1 cellular context compared by ENCODE assay signal in the genomic region with DNA sequence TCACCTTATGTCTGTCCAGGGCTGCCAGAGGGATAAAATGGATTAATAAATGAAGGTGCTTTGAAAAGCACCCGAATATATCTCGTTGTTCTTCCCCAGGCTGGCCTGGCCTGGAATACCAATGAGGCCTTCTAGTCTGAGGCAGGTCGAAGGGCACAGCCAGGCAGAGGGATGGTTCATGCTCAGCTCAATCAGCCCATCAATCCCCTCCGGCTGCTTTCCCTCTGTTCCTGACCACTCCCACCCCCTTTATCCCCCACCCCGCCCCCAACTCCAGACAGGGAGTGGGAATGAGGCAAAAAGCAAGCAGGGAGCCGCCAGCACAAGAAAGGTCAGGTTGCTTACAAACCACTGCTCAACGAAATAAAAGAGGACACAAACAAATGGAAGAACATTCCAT.
TF ChIP-seq lines count a peak whose summit lies in the region.

No MANE protein-coding gene starts in this region.

TF ChIP-seq in GM23338, 12 proteins besides CTCF, POLR2A, EP300 and RAD21 (continued from another document):
- TF ChIP-seq, protein P1, sequence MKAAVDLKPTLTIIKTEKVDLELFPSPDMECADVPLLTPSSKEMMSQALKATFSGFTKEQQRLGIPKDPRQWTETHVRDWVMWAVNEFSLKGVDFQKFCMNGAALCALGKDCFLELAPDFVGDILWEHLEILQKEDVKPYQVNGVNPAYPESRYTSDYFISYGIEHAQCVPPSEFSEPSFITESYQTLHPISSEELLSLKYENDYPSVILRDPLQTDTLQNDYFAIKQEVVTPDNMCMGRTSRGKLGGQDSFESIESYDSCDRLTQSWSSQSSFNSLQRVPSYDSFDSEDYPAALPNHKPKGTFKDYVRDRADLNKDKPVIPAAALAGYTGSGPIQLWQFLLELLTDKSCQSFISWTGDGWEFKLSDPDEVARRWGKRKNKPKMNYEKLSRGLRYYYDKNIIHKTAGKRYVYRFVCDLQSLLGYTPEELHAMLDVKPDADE (IDR thresholded peaks at IDR 0.05), result no peak
- TF ChIP-seq STAT1 (IDR thresholded peaks at IDR 0.05; ENCODE audit: unreplicated experiment) (no peak), JUNB (IDR thresholded peaks at IDR 0.05; ENCODE audit: unreplicated experiment) (no peak), POLR2AphosphoS5 (IDR thresholded peaks at IDR 0.05; ENCODE audit: low read depth) (no peak), CREB1 (CRISPR knock-in tag; IDR thresholded peaks at IDR 0.05; ENCODE audit: low read depth) (no peak), ZNF114 (CRISPR knock-in tag; IDR thresholded peaks at IDR 0.05) (no peak), EZH2phosphoT487 (IDR thresholded peaks at IDR 0.05; ENCODE audit: unreplicated experiment) (no peak)
- TF ChIP-seq, protein P2, sequence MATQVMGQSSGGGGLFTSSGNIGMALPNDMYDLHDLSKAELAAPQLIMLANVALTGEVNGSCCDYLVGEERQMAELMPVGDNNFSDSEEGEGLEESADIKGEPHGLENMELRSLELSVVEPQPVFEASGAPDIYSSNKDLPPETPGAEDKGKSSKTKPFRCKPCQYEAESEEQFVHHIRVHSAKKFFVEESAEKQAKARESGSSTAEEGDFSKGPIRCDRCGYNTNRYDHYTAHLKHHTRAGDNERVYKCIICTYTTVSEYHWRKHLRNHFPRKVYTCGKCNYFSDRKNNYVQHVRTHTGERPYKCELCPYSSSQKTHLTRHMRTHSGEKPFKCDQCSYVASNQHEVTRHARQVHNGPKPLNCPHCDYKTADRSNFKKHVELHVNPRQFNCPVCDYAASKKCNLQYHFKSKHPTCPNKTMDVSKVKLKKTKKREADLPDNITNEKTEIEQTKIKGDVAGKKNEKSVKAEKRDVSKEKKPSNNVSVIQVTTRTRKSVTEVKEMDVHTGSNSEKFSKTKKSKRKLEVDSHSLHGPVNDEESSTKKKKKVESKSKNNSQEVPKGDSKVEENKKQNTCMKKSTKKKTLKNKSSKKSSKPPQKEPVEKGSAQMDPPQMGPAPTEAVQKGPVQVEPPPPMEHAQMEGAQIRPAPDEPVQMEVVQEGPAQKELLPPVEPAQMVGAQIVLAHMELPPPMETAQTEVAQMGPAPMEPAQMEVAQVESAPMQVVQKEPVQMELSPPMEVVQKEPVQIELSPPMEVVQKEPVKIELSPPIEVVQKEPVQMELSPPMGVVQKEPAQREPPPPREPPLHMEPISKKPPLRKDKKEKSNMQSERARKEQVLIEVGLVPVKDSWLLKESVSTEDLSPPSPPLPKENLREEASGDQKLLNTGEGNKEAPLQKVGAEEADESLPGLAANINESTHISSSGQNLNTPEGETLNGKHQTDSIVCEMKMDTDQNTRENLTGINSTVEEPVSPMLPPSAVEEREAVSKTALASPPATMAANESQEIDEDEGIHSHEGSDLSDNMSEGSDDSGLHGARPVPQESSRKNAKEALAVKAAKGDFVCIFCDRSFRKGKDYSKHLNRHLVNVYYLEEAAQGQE (IDR thresholded peaks at IDR 0.05; ENCODE audit: unreplicated experiment), result no peak
- TF ChIP-seq, protein P3, sequence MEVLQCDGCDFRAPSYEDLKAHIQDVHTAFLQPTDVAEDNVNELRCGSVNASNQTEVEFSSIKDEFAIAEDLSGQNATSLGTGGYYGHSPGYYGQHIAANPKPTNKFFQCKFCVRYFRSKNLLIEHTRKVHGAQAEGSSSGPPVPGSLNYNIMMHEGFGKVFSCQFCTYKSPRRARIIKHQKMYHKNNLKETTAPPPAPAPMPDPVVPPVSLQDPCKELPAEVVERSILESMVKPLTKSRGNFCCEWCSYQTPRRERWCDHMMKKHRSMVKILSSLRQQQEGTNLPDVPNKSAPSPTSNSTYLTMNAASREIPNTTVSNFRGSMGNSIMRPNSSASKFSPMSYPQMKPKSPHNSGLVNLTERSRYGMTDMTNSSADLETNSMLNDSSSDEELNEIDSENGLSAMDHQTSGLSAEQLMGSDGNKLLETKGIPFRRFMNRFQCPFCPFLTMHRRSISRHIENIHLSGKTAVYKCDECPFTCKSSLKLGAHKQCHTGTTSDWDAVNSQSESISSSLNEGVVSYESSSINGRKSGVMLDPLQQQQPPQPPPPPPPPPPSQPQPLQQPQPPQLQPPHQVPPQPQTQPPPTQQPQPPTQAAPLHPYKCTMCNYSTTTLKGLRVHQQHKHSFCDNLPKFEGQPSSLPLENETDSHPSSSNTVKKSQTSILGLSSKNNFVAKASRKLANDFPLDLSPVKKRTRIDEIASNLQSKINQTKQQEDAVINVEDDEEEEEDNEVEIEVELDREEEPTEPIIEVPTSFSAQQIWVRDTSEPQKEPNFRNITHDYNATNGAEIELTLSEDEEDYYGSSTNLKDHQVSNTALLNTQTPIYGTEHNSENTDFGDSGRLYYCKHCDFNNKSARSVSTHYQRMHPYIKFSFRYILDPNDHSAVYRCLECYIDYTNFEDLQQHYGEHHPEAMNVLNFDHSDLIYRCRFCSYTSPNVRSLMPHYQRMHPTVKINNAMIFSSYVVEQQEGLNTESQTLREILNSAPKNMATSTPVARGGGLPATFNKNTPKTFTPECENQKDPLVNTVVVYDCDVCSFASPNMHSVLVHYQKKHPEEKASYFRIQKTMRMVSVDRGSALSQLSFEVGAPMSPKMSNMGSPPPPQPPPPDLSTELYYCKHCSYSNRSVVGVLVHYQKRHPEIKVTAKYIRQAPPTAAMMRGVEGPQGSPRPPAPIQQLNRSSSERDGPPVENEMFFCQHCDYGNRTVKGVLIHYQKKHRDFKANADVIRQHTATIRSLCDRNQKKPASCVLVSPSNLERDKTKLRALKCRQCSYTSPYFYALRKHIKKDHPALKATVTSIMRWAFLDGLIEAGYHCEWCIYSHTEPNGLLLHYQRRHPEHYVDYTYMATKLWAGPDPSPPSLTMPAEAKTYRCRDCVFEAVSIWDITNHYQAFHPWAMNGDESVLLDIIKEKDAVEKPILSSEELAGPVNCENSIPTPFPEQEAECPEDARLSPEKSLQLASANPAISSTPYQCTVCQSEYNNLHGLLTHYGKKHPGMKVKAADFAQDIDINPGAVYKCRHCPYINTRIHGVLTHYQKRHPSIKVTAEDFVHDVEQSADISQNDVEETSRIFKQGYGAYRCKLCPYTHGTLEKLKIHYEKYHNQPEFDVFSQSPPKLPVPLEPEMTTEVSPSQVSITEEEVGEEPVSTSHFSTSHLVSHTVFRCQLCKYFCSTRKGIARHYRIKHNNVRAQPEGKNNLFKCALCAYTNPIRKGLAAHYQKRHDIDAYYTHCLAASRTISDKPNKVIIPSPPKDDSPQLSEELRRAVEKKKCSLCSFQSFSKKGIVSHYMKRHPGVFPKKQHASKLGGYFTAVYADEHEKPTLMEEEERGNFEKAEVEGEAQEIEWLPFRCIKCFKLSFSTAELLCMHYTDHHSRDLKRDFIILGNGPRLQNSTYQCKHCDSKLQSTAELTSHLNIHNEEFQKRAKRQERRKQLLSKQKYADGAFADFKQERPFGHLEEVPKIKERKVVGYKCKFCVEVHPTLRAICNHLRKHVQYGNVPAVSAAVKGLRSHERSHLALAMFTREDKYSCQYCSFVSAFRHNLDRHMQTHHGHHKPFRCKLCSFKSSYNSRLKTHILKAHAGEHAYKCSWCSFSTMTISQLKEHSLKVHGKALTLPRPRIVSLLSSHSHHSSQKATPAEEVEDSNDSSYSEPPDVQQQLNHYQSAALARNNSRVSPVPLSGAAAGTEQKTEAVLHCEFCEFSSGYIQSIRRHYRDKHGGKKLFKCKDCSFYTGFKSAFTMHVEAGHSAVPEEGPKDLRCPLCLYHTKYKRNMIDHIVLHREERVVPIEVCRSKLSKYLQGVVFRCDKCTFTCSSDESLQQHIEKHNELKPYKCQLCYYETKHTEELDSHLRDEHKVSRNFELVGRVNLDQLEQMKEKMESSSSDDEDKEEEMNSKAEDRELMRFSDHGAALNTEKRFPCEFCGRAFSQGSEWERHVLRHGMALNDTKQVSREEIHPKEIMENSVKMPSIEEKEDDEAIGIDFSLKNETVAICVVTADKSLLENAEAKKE (CRISPR knock-in tag; IDR thresholded peaks at IDR 0.05), result no peak
TF ChIP-seq in GM23338: peak in this region for 0.
